19 cellular contexts compared by ENCODE assay signal in genomic region chr18:68778280-68778875, GRCh38.
DNase-seq lines count a peak whose midpoint lies in the region; ATAC-seq and TF ChIP-seq lines count a peak whose summit lies in the region.
"Had no signal": no experiment of that assay in that cellular context is flagged by ENCODE, and none has a peak within 500 bp of the region (broad histone marks: within the 10 kb centered on the region; RNA-seq: fewer than 3 reads in every experiment).

No MANE protein-coding gene starts in this region.

- no peak for ATAC-seq in HG02973 (IDR thresholded peaks at IDR 0.05; ENCODE audit: unreplicated experiment)

- no peak for TF ChIP-seq CTCF in AG09319 (IDR thresholded peaks at IDR 0.05; ENCODE audit: low read depth, low read length)
- no peak for TF ChIP-seq CTCF in choroid plexus epithelial cell (conservative IDR thresholded peaks at IDR 0.05; ENCODE audit: low read depth, low read length)
- TF ChIP-seq CTCF in retinal pigment epithelial cell (conservative IDR thresholded peaks at IDR 0.05; ENCODE audit: low read depth, low read length) = no peak
- TF ChIP-seq CTCF in GM10266 (IDR thresholded peaks at IDR 0.05; ENCODE audit: control insufficient read depth, insufficient read depth, low read depth, missing control alignments) = no peak

- H3K4me3 ChIP-seq in choroid plexus epithelial cell (ENCODE audit: low read depth, low read length) (no peak overlapping the region), retinal pigment epithelial cell (ENCODE audit: low read length) (no peak overlapping the region)

- DNase-seq in AG09319 (ENCODE audit: extremely low read depth, low read depth) = peak; percentile 64
- DNase-seq in choroid plexus epithelial cell (ENCODE audit: low read depth) = peak; percentile 48
- peak; percentile 81 for DNase-seq in fibroblast of peridontal ligament (ENCODE audit: extremely low read depth)
- peak; percentile 30 for DNase-seq in retinal pigment epithelial cell (ENCODE audit: low read depth)
- no peak for DNase-seq in GM10266 (ENCODE audit: extremely low spot score)
- no peak for DNase-seq in activated CD8-positive, alpha-beta memory T cell treated with anti-CD3 and anti-CD28 coated beads, Interleukin-2, amount 50 U/mL, for 4 hours
- DNase-seq: Calu3, DMS79 treated with DMSO at 0.1 percent for 48 hours, H7, KG1, MM.1S, NCI-H1694, NCI-H2029 treated with DMSO at 0.1 percent for 48 hours, NCI-H2227 treated with DMSO at 0.1 percent for 48 hours, NCI-H510A, NCI-H69, RPMI8226, SHP77 had no signal

Comparison
In these comparisons a context has a peak if more than half of its experiments do, and no peak if none do; other contexts are left out.
1. DNase-seq: peak in AG09319 (single experiment), choroid plexus epithelial cell (single experiment), fibroblast of peridontal ligament (single experiment) and retinal pigment epithelial cell (single experiment); none in GM10266 (single experiment) and activated CD8-positive, alpha-beta memory T cell treated with anti-CD3 and anti-CD28 coated beads, Interleukin-2, amount 50 U/mL, for 4 hours (single experiment).